ENCODE assay signal across 28 cellular contexts in the genomic region with DNA sequence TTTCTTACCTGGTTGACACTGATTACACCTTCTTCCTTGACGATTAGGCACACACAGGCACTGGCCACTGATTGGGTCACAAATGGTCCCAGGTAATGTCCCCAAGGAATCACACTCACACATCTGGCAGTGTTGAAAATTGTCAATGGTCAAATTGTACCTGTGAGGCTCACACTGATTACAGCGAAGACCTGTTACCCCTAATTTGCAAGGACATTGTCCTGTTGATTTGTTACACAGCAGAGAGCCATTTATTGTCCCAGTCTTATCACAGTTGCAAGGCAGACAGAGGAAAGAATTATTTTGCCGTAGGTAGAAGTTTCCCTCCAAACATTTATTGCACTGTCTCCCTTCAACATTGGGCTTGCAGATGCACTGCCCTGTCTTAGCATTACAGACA.
"Had no signal": no experiment of that assay in that cellular context is flagged by ENCODE, and none has a peak within 500 bp of the region (broad histone marks: within the 10 kb centered on the region; RNA-seq: fewer than 3 reads in every experiment).

No MANE protein-coding gene starts in this region.

- H3K27ac ChIP-seq: body of pancreas, breast epithelium, WERI-Rb-1 had no signal

- H3K9me3 Mint-ChIP-seq: activated CD4-positive, alpha-beta T cell treated with anti-CD3 and anti-CD28 coated beads, Interleukin-2, amount 10 ng/mL, durations not matched to agents 24 days and 14 days; activated naive CD8-positive, alpha-beta T cell treated with anti-CD3 and anti-CD28 coated beads for 36 hours had no signal

- H3K27me3 ChIP-seq: body of pancreas, breast epithelium had no signal

- H3K4me1 Mint-ChIP-seq: activated CD4-positive, alpha-beta T cell treated with anti-CD3 and anti-CD28 coated beads, Interleukin-2, amount 10 ng/mL, durations not matched to agents 24 days and 14 days; activated naive CD8-positive, alpha-beta T cell treated with anti-CD3 and anti-CD28 coated beads for 36 hours; activated T-helper 17 cell treated with anti-CD3 and anti-CD28 coated beads, Interleukin-2, amount 50 U/mL, for 72 hours had no signal

- DNase-seq: activated CD4-positive, alpha-beta T cell treated with anti-CD3 and anti-CD28 coated beads, Interleukin-2, amount 10 ng/mL, durations not matched to agents 24 days and 14 days; activated CD4-positive, alpha-beta T cell treated with anti-CD3 and anti-CD28 coated beads, Interleukin-2, amount 50 U/mL, for 4 hours; activated CD8-positive, alpha-beta T cell treated with anti-CD3 and anti-CD28 coated beads for 36 hours; activated effector memory CD4-positive, alpha-beta T cell treated with anti-CD3 and anti-CD28 coated beads, Interleukin-2, amount 50 U/mL, for 16 hours; activated naive CD4-positive, alpha-beta T cell; activated naive CD4-positive, alpha-beta T cell treated with anti-CD3 and anti-CD28 coated beads, Interleukin-2, amount 50 U/mL, for 16 hours; activated naive CD8-positive, alpha-beta T cell treated with anti-CD3 and anti-CD28 coated beads for 36 hours; activated T-cell treated with anti-CD3 and anti-CD28 coated beads, Interleukin-2, amount 50 U/mL, for 1 hour; activated T-cell treated with anti-CD3 and anti-CD28 coated beads, Interleukin-2, amount 50 U/mL, for 72 hours; body of pancreas; Karpas-422; KBM-7; NCI-H1105; NCI-H1417 treated with DMSO at 0.1 percent for 48 hours; NCI-H187 treated with DMSO at 0.1 percent for 48 hours; NCI-H2081 treated with DMSO at 0.1 percent for 48 hours; NCI-H226; NCI-H524 treated with DMSO at 0.1 percent for 48 hours; NCI-H748 treated with DMSO at 0.1 percent for 48 hours; OCI-M1; Right ventricle myocardium superior; SW 1271; T-helper 1 cell; T-helper 2 cell; T-helper 9 cell; WERI-Rb-1 had no signal

- H3K27me3 Mint-ChIP-seq: activated CD4-positive, alpha-beta T cell treated with anti-CD3 and anti-CD28 coated beads, Interleukin-2, amount 10 ng/mL, durations not matched to agents 24 days and 14 days; activated CD8-positive, alpha-beta T cell treated with anti-CD3 and anti-CD28 coated beads for 36 hours; activated naive CD8-positive, alpha-beta T cell treated with anti-CD3 and anti-CD28 coated beads for 36 hours; activated T-helper 17 cell treated with anti-CD3 and anti-CD28 coated beads, Interleukin-2, amount 50 U/mL, for 72 hours had no signal

- H3K4me1 ChIP-seq: body of pancreas, breast epithelium had no signal

- H3K4me3 Mint-ChIP-seq: activated CD4-positive, alpha-beta T cell treated with anti-CD3 and anti-CD28 coated beads, Interleukin-2, amount 10 ng/mL, durations not matched to agents 24 days and 14 days; activated CD8-positive, alpha-beta T cell treated with anti-CD3 and anti-CD28 coated beads for 36 hours; activated naive CD8-positive, alpha-beta T cell treated with anti-CD3 and anti-CD28 coated beads for 36 hours; activated T-cell treated with anti-CD3 and anti-CD28 coated beads, Interleukin-2, amount 50 U/mL, for 72 hours; activated T-helper 17 cell treated with anti-CD3 and anti-CD28 coated beads, Interleukin-2, amount 50 U/mL, for 72 hours had no signal

- H3K27ac Mint-ChIP-seq: activated CD4-positive, alpha-beta T cell treated with anti-CD3 and anti-CD28 coated beads, Interleukin-2, amount 10 ng/mL, durations not matched to agents 24 days and 14 days; activated CD8-positive, alpha-beta T cell treated with anti-CD3 and anti-CD28 coated beads for 36 hours; activated naive CD8-positive, alpha-beta T cell treated with anti-CD3 and anti-CD28 coated beads for 36 hours; activated T-cell treated with anti-CD3 and anti-CD28 coated beads, Interleukin-2, amount 50 U/mL, for 72 hours; activated T-helper 17 cell treated with anti-CD3 and anti-CD28 coated beads, Interleukin-2, amount 50 U/mL, for 72 hours had no signal

- H3K36me3 ChIP-seq: breast epithelium, WERI-Rb-1 had no signal

- H3K4me3 ChIP-seq: body of pancreas, breast epithelium had no signal

- H3K9me3 ChIP-seq: body of pancreas, breast epithelium had no signal

- H3K36me3 Mint-ChIP-seq: activated naive CD8-positive, alpha-beta T cell treated with anti-CD3 and anti-CD28 coated beads for 36 hours had no signal
